Comparison of ENCODE assay signal across 28 cellular contexts in genomic region chr6:145475794-145476396, GRCh38.
"Had no signal": no experiment of that assay in that cellular context is flagged by ENCODE, and none has a peak within 500 bp of the region (broad histone marks: within the 10 kb centered on the region; RNA-seq: fewer than 3 reads in every experiment).

No MANE protein-coding gene starts in this region.

- ATAC-seq: esophagus mucosa, gastrocnemius medialis, heart right ventricle, left cardiac atrium, left lung, left ventricle myocardium superior, lower lobe of right lung, mucosa of descending colon had no signal

- H3K4me1 ChIP-seq: esophagus squamous epithelium, gastrocnemius medialis, heart right ventricle, left lung, lower lobe of right lung had no signal

- DNase-seq: dermis blood vessel endothelial cell; dorsolateral prefrontal cortex; effector CD4-positive, alpha-beta T cell; effector memory CD4-positive, alpha-beta T cell; erythroblast; esophagus squamous epithelium; foreskin fibroblast; foreskin melanocyte; gastrocnemius medialis; glutamatergic neuron; head of caudate nucleus; heart right ventricle; hippocampal formation; left cardiac atrium; left lung; left ventricle myocardium superior; lower lobe of right lung; mesenchymal stem cell; mucosa of descending colon; naive B cell had no signal

- FAIRE-seq: colon, endometrium, islet of Langerhans, keratinocyte had no signal

- H3K4me3 Mint-ChIP-seq: mesothelial cell of epicardium, naive B cell had no signal

- H3K4me3 ChIP-seq: coronary artery, dorsolateral prefrontal cortex, esophagus squamous epithelium, gastrocnemius medialis, heart right ventricle, left lung, lower lobe of right lung, mucosa of descending colon had no signal

- H3K27me3 Mint-ChIP-seq: naive B cell had no signal

- H3K27ac Mint-ChIP-seq: mesothelial cell of epicardium, naive B cell had no signal

- H3K27ac ChIP-seq: coronary artery, dorsolateral prefrontal cortex, epithelial cell of prostate, esophagus squamous epithelium, gastrocnemius medialis, heart right ventricle, left lung, lower lobe of right lung had no signal

- H3K4me1 Mint-ChIP-seq: mesothelial cell of epicardium, naive B cell had no signal

- H3K27me3 ChIP-seq: dorsolateral prefrontal cortex, esophagus squamous epithelium, gastrocnemius medialis, heart right ventricle, left lung had no signal

- H3K36me3 ChIP-seq: esophagus squamous epithelium, gastrocnemius medialis, heart right ventricle, left lung, lower lobe of right lung had no signal
